Comparison of ENCODE assay signal across 23 cellular contexts in the genomic region with DNA sequence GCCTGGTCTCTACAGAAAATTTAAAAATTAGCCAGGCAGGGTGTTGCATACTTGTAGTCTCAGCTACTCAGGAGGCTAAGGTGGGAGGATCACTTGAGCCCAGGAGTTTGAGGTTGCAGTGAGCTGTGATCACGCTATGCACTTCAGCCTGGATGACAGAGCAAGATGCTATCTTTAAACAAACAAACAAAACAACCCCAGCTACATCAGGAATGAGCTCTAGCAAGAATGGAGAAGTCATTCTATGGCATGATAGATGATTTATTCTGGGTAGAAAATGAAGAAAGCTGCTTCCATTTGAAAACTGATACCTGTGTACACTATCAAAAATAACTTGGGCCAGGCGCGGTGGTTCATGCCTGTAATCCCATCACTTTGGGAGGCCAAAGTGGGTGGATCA. TPM values are rescaled to one million over a fixed set of nuclear protein-coding genes. Genes with fewer than 3 reads are reported as not detected.
"Had no signal": no experiment of that assay in that cellular context is flagged by ENCODE, and none has a peak within 500 bp of the region (broad histone marks: within the 10 kb centered on the region; RNA-seq: fewer than 3 reads in every experiment).

No MANE protein-coding gene starts in this region.

- H3K4me2 ChIP-seq: KMS-11, PC-9 had no signal

- H3K36me3 ChIP-seq: Peyer's patch, SJCRH30 had no signal

- FAIRE-seq: HepG2 had no signal

- H3K27ac ChIP-seq: KMS-11, PC-9, Peyer's patch, SJCRH30 had no signal

- H3K4me3 ChIP-seq: PC-9, Peyer's patch, SJCRH30 had no signal

- H3K9ac ChIP-seq: KMS-11 had no signal

- H3K9me3 ChIP-seq: Peyer's patch had no signal

- ATAC-seq: HepG2, Right ventricle myocardium inferior, SK-N-SH treated with all-trans-retinoic acid at 6 μM for 48 hours had no signal

- H3K4me1 ChIP-seq: Peyer's patch, SJCRH30 had no signal

- DNase-seq: IMR-90, Kasumi-1, MV-4-11, NCI-H1048, NCI-H1105 treated with DMSO at 0.1 percent for 48 hours, NCI-H1417 treated with DMSO at 0.1 percent for 48 hours, NCI-H146, NCI-H1694 treated with DMSO at 0.1 percent for 48 hours, NCI-H1930, NCI-H2081, NCI-H2107, NCI-H2227 treated with DMSO at 0.1 percent for 48 hours, NCI-H524, NCI-H526 treated with DMSO at 0.1 percent for 48 hours, NCI-H774, Peyer's patch, SHP77 treated with DMSO at 0.1 percent for 48 hours, SJCRH30 had no signal

- H2AFZ ChIP-seq: PC-9 had no signal

- H3K27me3 ChIP-seq: Peyer's patch, SJCRH30 had no signal

RNA-seq across cellular contexts. Expression of gene SHISA2, which starts 15.8 kb away (rescaled TPM):
- total RNA-seq: HepG2, IMR-90, PC-9 had no signal
- polyA plus RNA-seq: HepG2, IMR-90 had no signal
